ENCODE assay signal across 13 cellular contexts in genomic region chr5:14325369-14325768, GRCh38.
DNase-seq lines count a peak whose midpoint lies in the region; ATAC-seq, FAIRE-seq and TF ChIP-seq lines count a peak whose summit lies in the region.
"Had no signal": no experiment of that assay in that cellular context is flagged by ENCODE, and none has a peak within 500 bp of the region (broad histone marks: within the 10 kb centered on the region; RNA-seq: fewer than 3 reads in every experiment).

No MANE protein-coding gene starts in this region.

- in situ Hi-C loops in K562 (cut with MboI): no loop called here

- peaks cover 16% of the 10 kb centered on the region for H3K4me1 Mint-ChIP-seq in Caco-2 (ENCODE audit: low read depth, unreplicated experiment)

- no peak overlapping the region for H3K4me3 Mint-ChIP-seq in Caco-2 (ENCODE audit: unreplicated experiment)

- POLR2A ChIA-PET in K562 (lab: Yijun Ruan, JAX): interaction anchor here (1.1 to 1.7 kb wide), 2 partner anchors 13 to 253 kb away, joined by 4 to 9 read pairs; no protein-coding TSS in a partner anchor
- POLR2A ChIA-PET in Caco-2 (lab: Charles Lee): no interaction called here

- no peaks in the 10 kb centered on the region for H3K9me1 ChIP-seq in K562 (ENCODE audit: control insufficient read depth, insufficient read depth, low read length)

- no peak for TF ChIP-seq POLR2A in K562 (conservative IDR thresholded peaks at IDR 0.05)

- WGBS in K562 (ENCODE audit: insufficient coverage, low coverage, missing lambda C conversion rate): 34% methylated on average over 7 of the region's 7 CpGs
- 97% methylated on average over 5 of the region's 7 CpGs for WGBS in mesenchymal stem cell

- H3K27ac ChIP-seq in left ventricle myocardium inferior (replicated peaks) (no peak overlapping the region), K562 (ENCODE audit: extremely low read depth, low read depth, low read length) (no peak overlapping the region), mesenchymal stem cell (ENCODE audit: low read length, poor library complexity, severe bottlenecking) (no peak overlapping the region)
- H3K27ac ChIP-seq: KMS-11, SK-N-MC had no signal

- H3K4ac ChIP-seq in mesenchymal stem cell (ENCODE audit: low read depth in 1 of 2, low read length in 2 of 2): no peak overlapping the region

- H4K20me1 ChIP-seq in K562 (replicated peaks; ENCODE audit: control insufficient read depth, insufficient read depth, low read length): 0 out of 2 replicates have a peak, but pooled peaks cover 6% of the 10 kb centered on the region

- H3K4me3 ChIP-seq in left ventricle myocardium inferior: no peak overlapping the region
- H3K4me3 ChIP-seq in K562: no peak overlapping the region
- no peak overlapping the region for H3K4me3 ChIP-seq in mesenchymal stem cell (ENCODE audit: insufficient read depth in 1 of 2, low read depth in 1 of 2, low read length in 2 of 2)
- no peak overlapping the region for H3K4me3 ChIP-seq in Caco-2 (ENCODE audit: low read depth, low read length)
- H3K4me3 ChIP-seq: MG63, SK-N-MC had no signal

- H3K18ac ChIP-seq in mesenchymal stem cell (ENCODE audit: low read depth in 1 of 2, low read length in 2 of 2): no peak overlapping the region

- H4K91ac ChIP-seq in mesenchymal stem cell (ENCODE audit: low read length): no peak overlapping the region

- CTCF ChIA-PET in K562 (lab: Yijun Ruan, JAX; ENCODE audit: low intra/inter-chr PET ratio): no interaction called here
- CTCF ChIA-PET in Caco-2 (lab: Charles Lee): no interaction called here

- peaks cover 21% of the 10 kb centered on the region for H3K36me3 Mint-ChIP-seq in Caco-2 (ENCODE audit: insufficient read depth, unreplicated experiment)

- H3K27me3 ChIP-seq in left ventricle myocardium inferior (ENCODE audit: low read depth) (no peaks in the 10 kb centered on the region), K562 (ENCODE audit: control insufficient read depth in 2 of 2, insufficient read depth in 2 of 2, low read length in 2 of 2) (peaks cover 4 to 5% of the 10 kb centered on the region in 2 experiments; a peak in 2 of 5 replicates), mesenchymal stem cell (ENCODE audit: control insufficient read depth in 1 of 2, insufficient read depth in 1 of 2, low read length in 2 of 2) (no peaks in the 10 kb centered on the region), Caco-2 (replicated peaks; ENCODE audit: control insufficient read depth, insufficient read depth, low read length) (no peaks in the 10 kb centered on the region)
- H3K27me3 ChIP-seq: MG63 had no signal

- no peak for TF ChIP-seq CTCF in left ventricle myocardium inferior (IDR thresholded peaks at IDR 0.05; ENCODE audit: borderline replicate concordance)
- TF ChIP-seq CTCF in K562 (IDR thresholded peaks at IDR 0.05 in 2 of 3, conservative IDR thresholded peaks at IDR 0.05 in 1 of 3; ENCODE audit: insufficient read depth in 2 of 3, low read depth in 1 of 3, low read length in 3 of 3): no peak
- no peak for TF ChIP-seq CTCF in Caco-2 (IDR thresholded peaks at IDR 0.05; ENCODE audit: insufficient read depth in 1 of 2, low read depth in 1 of 2, low read length in 1 of 2, severe bottlenecking in 1 of 2, unreplicated experiment in 1 of 2)

- no peak overlapping the region for H2BK120ac ChIP-seq in mesenchymal stem cell (ENCODE audit: low read depth, low read length)

- H3K79me2 ChIP-seq in K562 (ENCODE audit: control insufficient read depth, insufficient read depth, low read length): no peaks in the 10 kb centered on the region

- no peak overlapping the region for H2BK12ac ChIP-seq in mesenchymal stem cell (ENCODE audit: low read length in 2 of 2)

- ATAC-seq in left ventricle myocardium superior: peak; percentile 75
- ATAC-seq in K562: peak; percentile 41; the same call in 1 of the 3 replicates

- TF ChIP-seq EP300 in K562 (IDR thresholded peaks at IDR 0.05; ENCODE audit: low read length): no peak

- H3K36me3 ChIP-seq in left ventricle myocardium inferior (no peaks in the 10 kb centered on the region), K562 (ENCODE audit: control insufficient read depth, insufficient read depth, low read length) (no peaks in the 10 kb centered on the region), mesenchymal stem cell (ENCODE audit: control insufficient read depth in 1 of 2, insufficient read depth in 2 of 2, low read depth in 1 of 2, low read length in 2 of 2) (peaks cover 43 to 92% of the 10 kb centered on the region in 2 experiments), Caco-2 (ENCODE audit: control insufficient read depth, insufficient read depth, low read length) (no peaks in the 10 kb centered on the region; the same call in 1 of the 2 replicates)

- H3K4me1 ChIP-seq in left ventricle myocardium inferior (peaks cover 17% of the 10 kb centered on the region), K562 (replicated peaks in 1 of 2; ENCODE audit: control insufficient read depth in 2 of 2, insufficient read depth in 2 of 2, low read length in 2 of 2) (peaks cover 0 to 10% of the 10 kb centered on the region in 2 experiments; a peak in 3 of 5 replicates), mesenchymal stem cell (ENCODE audit: control insufficient read depth, insufficient read depth, low read depth, low read length) (peaks cover 10% of the 10 kb centered on the region), Caco-2 (peaks cover 13% of the 10 kb centered on the region)

- H2AFZ ChIP-seq in K562 (ENCODE audit: low read depth, low read length) (no peak overlapping the region), mesenchymal stem cell (ENCODE audit: low read depth, low read length) (no peak overlapping the region)

- H2BK5ac ChIP-seq in mesenchymal stem cell (ENCODE audit: low read depth, low read length, poor library complexity, severe bottlenecking): peak overlapping the region; percentile 1

- no peak overlapping the region for H2BK15ac ChIP-seq in mesenchymal stem cell (ENCODE audit: low read depth, poor library complexity, severe bottlenecking)

- H3K23ac ChIP-seq in mesenchymal stem cell (ENCODE audit: low read length in 2 of 2): no peak overlapping the region

- H3K79me1 ChIP-seq in mesenchymal stem cell (replicated peaks; ENCODE audit: low read length, poor library complexity, severe bottlenecking): peaks cover 27% of the 10 kb centered on the region

- FAIRE-seq in K562 (lab: Jason Lieb, UNC): no peak
- FAIRE-seq: H1 had no signal

- intact Hi-C loops in left ventricle myocardium superior (cut with micrococcal nuclease): no loop called here
- intact Hi-C loops in left ventricle myocardium inferior (cut with micrococcal nuclease): no loop called here
- intact Hi-C loops in K562 (cut with micrococcal nuclease): no loop called here
- intact Hi-C loops in Caco-2 (cut with micrococcal nuclease; ENCODE audit: unreplicated experiment): no loop called here

- H3K9ac ChIP-seq in K562 (ENCODE audit: insufficient read depth in 1 of 2, low read depth in 2 of 2, low read length in 2 of 2): no peak overlapping the region
- H3K9ac ChIP-seq in mesenchymal stem cell (ENCODE audit: low read length): no peak overlapping the region
- H3K9ac ChIP-seq: KMS-11 had no signal

- BruUV-seq in K562 (replicated peaks; lab: Mats Ljungman, UMichigan) (no TSS peak), Caco-2 (replicated peaks; lab: Mats Ljungman, UMichigan) (no TSS peak)

- TF ChIP-seq RAD21 in K562 (CRISPR knock-in tag; conservative IDR thresholded peaks at IDR 0.05 in 1 of 2, IDR thresholded peaks at IDR 0.05 in 1 of 2): no peak

- no peaks in the 10 kb centered on the region for H3K9me3 ChIP-seq in left ventricle myocardium inferior (replicated peaks)
- no peaks in the 10 kb centered on the region for H3K9me3 ChIP-seq in K562 (replicated peaks; ENCODE audit: control insufficient read depth, insufficient read depth, low read depth, low read length)
- H3K9me3 ChIP-seq in mesenchymal stem cell (ENCODE audit: control insufficient read depth, low read length): no peaks in the 10 kb centered on the region
- no peaks in the 10 kb centered on the region for H3K9me3 ChIP-seq in Caco-2
- H3K9me3 ChIP-seq: MG63 had no signal

- H3K9me3 Mint-ChIP-seq in Caco-2 (ENCODE audit: unreplicated experiment): peaks cover 13% of the 10 kb centered on the region

- H3K14ac ChIP-seq in mesenchymal stem cell (ENCODE audit: low read length in 2 of 2): no peak overlapping the region

- H3K27ac Mint-ChIP-seq in Caco-2 (ENCODE audit: unreplicated experiment): no peak overlapping the region

- H3K27me3 Mint-ChIP-seq in Caco-2 (ENCODE audit: insufficient read depth, unreplicated experiment): no peaks in the 10 kb centered on the region

- H3K4me2 ChIP-seq in K562 (ENCODE audit: insufficient read depth, low read length): no peak overlapping the region
- H3K4me2 ChIP-seq in mesenchymal stem cell (ENCODE audit: low read length, poor library complexity, severe bottlenecking): no peak overlapping the region
- H3K4me2 ChIP-seq: KMS-11 had no signal

- H4K8ac ChIP-seq in mesenchymal stem cell (ENCODE audit: low read length): no peak overlapping the region

- H2AK5ac ChIP-seq in mesenchymal stem cell (ENCODE audit: low read length, severe bottlenecking): no peak overlapping the region

- DNase-seq in left ventricle myocardium superior: no peak
- no peak for DNase-seq in left ventricle myocardium inferior
- DNase-seq in K562 (ENCODE audit: extremely low read depth in 1 of 4, low spot score in 3 of 4): peak in 1 of 4 experiments; percentile 21
- no peak for DNase-seq in mesenchymal stem cell
- DNase-seq in NCI-H187 treated with DMSO at 0.1 percent for 48 hours (lab: John Stamatoyannopoulos, UW): no peak
- DNase-seq in Caco-2: no peak
- DNase-seq in cortex of kidney (lab: John Stamatoyannopoulos, UW): no peak
- DNase-seq: MG63, NCI-H1092, NCI-H82 had no signal

TF ChIP-seq in K562, 482 proteins besides CTCF, POLR2A, EP300 and RAD21:
- TF ChIP-seq MTF1 (CRISPR knock-in tag; IDR thresholded peaks at IDR 0.05; ENCODE audit: borderline replicate concordance): no peak
